9 cellular contexts compared by ENCODE assay signal in the genomic region with DNA sequence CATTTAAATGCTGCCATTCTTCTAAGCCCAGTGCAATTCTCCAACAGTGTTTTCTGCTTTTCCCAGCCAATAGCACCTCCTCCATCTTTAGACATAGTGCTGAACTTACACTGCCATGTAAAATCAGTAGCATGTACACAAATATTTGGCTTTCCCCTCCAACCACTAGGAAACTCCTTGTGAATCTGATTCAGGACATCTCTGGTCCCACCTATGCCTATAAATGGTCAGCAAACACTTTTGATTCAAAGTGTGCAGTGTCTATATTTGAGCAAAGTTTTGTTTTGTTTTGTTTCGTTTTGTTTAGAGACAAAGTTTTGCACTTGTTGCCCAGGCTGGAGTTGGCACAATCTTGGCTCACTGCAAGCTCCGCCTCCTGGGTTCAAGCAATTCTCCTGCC. TPM values are rescaled to one million over a fixed set of nuclear protein-coding genes. Genes with fewer than 3 reads are reported as not detected.
"Had no signal": no experiment of that assay in that cellular context is flagged by ENCODE, and none has a peak within 500 bp of the region (broad histone marks: within the 10 kb centered on the region; RNA-seq: fewer than 3 reads in every experiment).

No MANE protein-coding gene starts in this region.

- FAIRE-seq: G401.6, GM12878, GM12891, GM12892, GM18507, GM19239 had no signal

- DNase-seq: GDM1, GF-D8 had no signal

- ATAC-seq: GM12878 had no signal

- H3K4me3 ChIP-seq: GM12878 had no signal

RNA-seq across cellular contexts. Expression of gene YPEL4, which starts 24.8 kb away (rescaled TPM):
- total RNA-seq: G401 had no signal
